Comparison of ENCODE assay signal across 1 cellular context in the genomic region with DNA sequence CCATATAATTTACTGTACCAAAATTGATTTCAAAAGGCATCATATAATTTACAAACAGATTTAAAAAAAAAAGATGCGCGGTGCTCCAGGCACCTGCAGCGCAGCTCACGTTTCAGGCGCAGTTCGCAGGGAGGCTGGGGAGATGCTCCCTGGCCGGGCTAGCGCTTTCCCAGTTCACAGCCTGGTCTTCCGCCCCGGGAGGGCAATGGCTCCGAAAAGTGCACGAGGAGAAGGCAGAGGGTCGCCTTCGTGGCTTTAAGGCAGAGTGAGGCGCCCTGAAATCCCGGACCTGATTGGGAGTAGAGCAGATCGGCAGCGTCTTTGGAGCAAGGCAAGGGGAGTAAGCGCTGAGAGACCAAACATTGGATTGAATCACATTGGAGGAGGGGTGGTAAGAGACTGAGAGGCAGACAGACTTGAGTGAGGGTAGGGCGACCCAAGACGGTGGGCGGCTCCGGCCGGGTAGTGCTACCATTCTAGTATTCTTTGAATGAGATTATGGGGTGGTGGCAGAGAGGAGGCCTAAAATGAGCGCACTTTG.
A peak's percentile ranks its signal among the peaks of the same experiment; 100 is the strongest.
TF ChIP-seq lines count a peak whose summit lies in the region.

No MANE protein-coding gene starts in this region.

TF ChIP-seq in H1, 55 proteins besides CTCF, POLR2A, EP300 and RAD21:
- TF ChIP-seq, protein P1, sequence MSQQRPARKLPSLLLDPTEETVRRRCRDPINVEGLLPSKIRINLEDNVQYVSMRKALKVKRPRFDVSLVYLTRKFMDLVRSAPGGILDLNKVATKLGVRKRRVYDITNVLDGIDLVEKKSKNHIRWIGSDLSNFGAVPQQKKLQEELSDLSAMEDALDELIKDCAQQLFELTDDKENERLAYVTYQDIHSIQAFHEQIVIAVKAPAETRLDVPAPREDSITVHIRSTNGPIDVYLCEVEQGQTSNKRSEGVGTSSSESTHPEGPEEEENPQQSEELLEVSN (IDR thresholded peaks at IDR 0.05): peak; percentile 35; the same call in 1 of the 2 replicates
- TF ChIP-seq NRF1 (IDR thresholded peaks at IDR 0.05; ENCODE audit: low read depth, low read length): no peak
